8 cellular contexts compared by ENCODE assay signal in genomic region chr18:2657043-2657512, GRCh38. TPM values are rescaled to one million over a fixed set of nuclear protein-coding genes. Genes with fewer than 3 reads are reported as not detected.
DNase-seq lines count a peak whose midpoint lies in the region; ATAC-seq and TF ChIP-seq lines count a peak whose summit lies in the region.

No MANE protein-coding gene starts in this region.

- H3K4me3 ChIP-seq in choroid plexus epithelial cell (ENCODE audit: low read depth, low read length) = peak overlapping the region; percentile 92

- DNase-seq in CD14-positive monocyte (ENCODE audit: low spot score) (no peak), LHCN-M2 (ENCODE audit: low read depth) (peak; percentile 4), choroid plexus epithelial cell (ENCODE audit: low read depth) (peak; percentile 10), natural killer cell (no peak), COLO829 (ENCODE audit: low spot score) (no peak), cerebellum (ENCODE audit: low spot score) (no peak), cerebellar nuclear complex (lab: John Stamatoyannopoulos, UW) (no peak)
- no peak for DNase-seq in stimulated activated CD4-positive, alpha-beta T cell treated with anti-CD3 and anti-CD28 coated beads, Interleukin-15, amount 100 ng/mL, for 24 hours

- TF ChIP-seq CTCF in CD14-positive monocyte (IDR thresholded peaks at IDR 0.05) (no peak), choroid plexus epithelial cell (conservative IDR thresholded peaks at IDR 0.05; ENCODE audit: low read depth, low read length) (no peak), natural killer cell (IDR thresholded peaks at IDR 0.05) (no peak)

- H3K27me3 Mint-ChIP-seq in CD14-positive monocyte (ENCODE audit: low read depth in 3 of 3) (peaks cover 0 to 5% (median 0%) of the 10 kb centered on the region in 3 donors), natural killer cell (ENCODE audit: low read depth in 2 of 2) (no peaks in the 10 kb centered on the region)

- H3K4me1 Mint-ChIP-seq in CD14-positive monocyte = peaks cover 47% of the 10 kb centered on the region
- peaks cover 46 to 47% of the 10 kb centered on the region in 2 donors for H3K4me1 Mint-ChIP-seq in natural killer cell

- H3K4me3 Mint-ChIP-seq in CD14-positive monocyte (peak overlapping the region; percentile 95), natural killer cell (peak overlapping the region; percentile 96)

- H3K36me3 Mint-ChIP-seq in CD14-positive monocyte = peaks cover 5 to 10% of the 10 kb centered on the region in 2 donors
- H3K36me3 Mint-ChIP-seq in natural killer cell = no peaks in the 10 kb centered on the region

- intact Hi-C loops in CD14-positive monocyte (cut with micrococcal nuclease) = loop anchor here (2.0 to 10.0 kb wide), 8 partner anchors 20 to 798 kb away; partner anchors contain the start of genes EMILIN2 (in 2 of the 2), METTL4 (in 1 of the 2), NDC80 (in 1 of the 2) and TGIF1 (in 1 of the 2)
- intact Hi-C loops in natural killer cell (cut with micrococcal nuclease) = loop anchor here (5.0 kb wide), 3 partner anchors 35 to 315 kb away; no protein-coding TSS in a partner anchor

- H3K9me3 Mint-ChIP-seq in CD14-positive monocyte = peaks cover 0 to 2% (median 0%) of the 10 kb centered on the region in 7 donors
- H3K9me3 Mint-ChIP-seq in natural killer cell = peaks cover 0 to 2% of the 10 kb centered on the region in 2 donors

- H3K27ac Mint-ChIP-seq in CD14-positive monocyte = peak overlapping the region; percentile 94 to 97 (median 96)
- H3K27ac Mint-ChIP-seq in natural killer cell = peak overlapping the region; percentile 96 to 97

- no peak for ATAC-seq in natural killer cell

RNA-seq across cellular contexts. Expression of gene SMCHD1, which starts 1.6 kb away (rescaled TPM):
- polyA plus RNA-seq in CD14-positive monocyte = 10 to 100 TPM; 12.7 to 16.8 TPM
- 39.7 and 48.0 TPM in 2 replicates for total RNA-seq in LHCN-M2 (2014; rRNA removed)
- polyA plus RNA-seq in LHCN-M2 (2012) = 5.8 TPM
- total RNA-seq in natural killer cell = 100 to 1,000 TPM; 200 to 240 (median 203) TPM
- total RNA-seq in cerebellum = 184 TPM

Comparison
In these comparisons a context has a peak if more than half of its experiments do, and no peak if none do; other contexts are left out.
1. DNase-seq: peak in LHCN-M2 (single experiment) and choroid plexus epithelial cell (single experiment); none in CD14-positive monocyte (single experiment), natural killer cell (single experiment), COLO829 (single experiment), cerebellum (single experiment), stimulated activated CD4-positive, alpha-beta T cell treated with anti-CD3 and anti-CD28 coated beads, Interleukin-15, amount 100 ng/mL, for 24 hours (single experiment) and cerebellar nuclear complex (0 of 2).